Comparison of ENCODE assay signal across 8 cellular contexts in the genomic region with DNA sequence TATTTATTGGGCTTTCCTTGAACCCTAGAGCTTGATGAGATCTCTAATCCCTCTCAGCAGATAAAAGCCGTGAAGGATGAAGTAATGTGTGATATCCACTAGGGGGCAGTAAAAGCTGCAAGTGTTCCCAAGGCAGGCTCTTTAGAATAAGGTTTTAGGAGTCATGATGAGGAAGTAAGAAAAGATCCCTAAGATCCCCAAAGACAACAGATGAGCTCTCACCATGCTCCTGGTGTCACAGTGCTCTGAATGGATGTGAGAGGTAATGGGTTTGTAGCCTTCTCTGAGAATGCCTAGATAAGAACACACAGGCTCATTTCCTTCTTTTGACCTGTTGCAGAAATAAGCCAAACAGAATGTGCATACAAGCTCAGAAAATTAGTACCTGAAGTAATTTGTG.
A peak's percentile ranks its signal among the peaks of the same experiment; 100 is the strongest.
DNase-seq lines count a peak whose midpoint lies in the region; ATAC-seq and TF ChIP-seq lines count a peak whose summit lies in the region.

No MANE protein-coding gene starts in this region.

- peak; percentile 61 for TF ChIP-seq CTCF in choroid plexus epithelial cell (conservative IDR thresholded peaks at IDR 0.05; ENCODE audit: low read depth, low read length)
- peak; percentile 29 for TF ChIP-seq CTCF in lung (IDR thresholded peaks at IDR 0.05; ENCODE audit: control extremely low read depth, extremely low read depth)

- H3K27me3 ChIP-seq in lung (ENCODE audit: control insufficient read depth, insufficient read depth) = no peaks in the 10 kb centered on the region

- H3K4me1 ChIP-seq in lung (ENCODE audit: control insufficient read depth in 2 of 2, insufficient read depth in 2 of 2, low read length in 2 of 2) = no peaks in the 10 kb centered on the region

- no peaks in the 10 kb centered on the region for H3K36me3 ChIP-seq in lung (ENCODE audit: control insufficient read depth in 2 of 2, insufficient read depth in 2 of 2, low read length in 2 of 2)

- no peak overlapping the region for H3K27ac ChIP-seq in lung (ENCODE audit: low read depth in 1 of 2, low read length in 1 of 2)

- WGBS in lung, 2 donors = 0 to 2% methylated on average over 1 of the region's 1 CpG

- H3K9me3 ChIP-seq in lung (ENCODE audit: control insufficient read depth in 2 of 2, insufficient read depth in 1 of 2, low read length in 1 of 2) = no peaks in the 10 kb centered on the region

- no peak overlapping the region for H3K4me3 ChIP-seq in choroid plexus epithelial cell (ENCODE audit: low read depth, low read length)
- H3K4me3 ChIP-seq in lung = no peak overlapping the region

- DNase-seq in EH (ENCODE audit: low read depth) (peak; percentile 55), HuH-7.5 (ENCODE audit: low spot score) (peak; percentile 6), NOMO-1 (lab: John Stamatoyannopoulos, UW; ENCODE audit: unreplicated experiment in 2 of 2) (peak; percentile 39 to 70), choroid plexus epithelial cell (ENCODE audit: low read depth) (peak; percentile 42), lung (ENCODE audit: low spot score) (no peak)
- DNase-seq in activated naive CD4-positive, alpha-beta T cell treated with Interleukin-2 at 50 U/mL for 16 hours = no peak

- ATAC-seq in GM21576 (IDR thresholded peaks at IDR 0.05; ENCODE audit: unreplicated experiment) = peak; percentile 85
- ATAC-seq in lung (ENCODE audit: insufficient read depth, low FRiP score) = peak; percentile 63
- ATAC-seq in GM19324 (IDR thresholded peaks at IDR 0.05; ENCODE audit: low FRiP score, unreplicated experiment) = no peak

Comparison
In these comparisons a context has a peak if more than half of its experiments do, and no peak if none do; other contexts are left out.
1. DNase-seq: peak in EH (single experiment), HuH-7.5 (single experiment), NOMO-1 (2 of 2) and choroid plexus epithelial cell (single experiment); none in lung (single experiment) and activated naive CD4-positive, alpha-beta T cell treated with Interleukin-2 at 50 U/mL for 16 hours (single experiment).